In genomic region chr19:55640577-55641375, GRCh38 we compare ENCODE assay signal across 8 cellular contexts. TPM values are rescaled to one million over a fixed set of nuclear protein-coding genes. Genes with fewer than 3 reads are reported as not detected.
DNase-seq lines count a peak whose midpoint lies in the region; ATAC-seq, FAIRE-seq and TF ChIP-seq lines count a peak whose summit lies in the region.

Gene ZNF580 (plus strand): TSS chr19:55641002. CDS start chr19:55642509, 1,507 bp downstream.

- H3K27me3 ChIP-seq in Karpas-422 (ENCODE audit: low read length), result no peaks in the 10 kb centered on the region
- H3K27me3 ChIP-seq in GM12878 (replicated peaks in 1 of 2; ENCODE audit: control insufficient read depth in 2 of 2, insufficient read depth in 2 of 2, low read length in 1 of 2), result no peaks in the 10 kb centered on the region
- no peaks in the 10 kb centered on the region for H3K27me3 ChIP-seq in rectal smooth muscle tissue (ENCODE audit: control insufficient read depth, insufficient read depth, low read length)

- no peak for TF ChIP-seq EP300 in GM12878 (IDR thresholded peaks at IDR 0.05; ENCODE audit: borderline replicate concordance in 1 of 2, control insufficient read depth in 1 of 2, low read depth in 2 of 2, low read length in 2 of 2)

- no peak within 1 kb of the TSS for H2AFZ ChIP-seq in Karpas-422 (ENCODE audit: low read length)
- H2AFZ ChIP-seq in GM12878 (ENCODE audit: control insufficient read depth, low read depth, low read length), result peak within 1 kb of the TSS; percentile 39; the same call in 1 of the 2 replicates

- H4K20me1 ChIP-seq in Karpas-422 (ENCODE audit: insufficient read depth, low read depth, low read length) (no peaks in the 10 kb centered on the region; the same call in 1 of the 2 replicates), GM12878 (ENCODE audit: control insufficient read depth, insufficient read depth) (no peaks in the 10 kb centered on the region)

- BruUV-seq in GM12878 (replicated peaks; lab: Mats Ljungman, UMichigan), result no TSS peak

- H3K4me3 ChIP-seq in Karpas-422 (ENCODE audit: low read length) (peak within 1 kb of the TSS; percentile 95), GM12878 (peak within 1 kb of the TSS; percentile 95), rectal smooth muscle tissue (ENCODE audit: low read length) (peak within 1 kb of the TSS; percentile 92)

- no peak for FAIRE-seq in GM12878 (lab: Jason Lieb, UNC)

- no peaks in the 10 kb centered on the region for H3K9me2 ChIP-seq in Karpas-422 (replicated peaks; ENCODE audit: insufficient read depth, low read length)

- no peak for TF ChIP-seq RAD21 in GM12878 (IDR thresholded peaks at IDR 0.05; ENCODE audit: insufficient read depth, low read depth, low read length)

- intact Hi-C loops in T-helper 2 cell treated with Interferon-gamma antibody and Interleukin-4, amounts not matched to agents 100 ng/mL and 5 ng/mL, for 36 hours (cut with micrococcal nuclease), result loop anchor here (5.0 kb wide), 1 partner anchor 1178 kb away; the partner anchor contains the start of gene LENG9
- intact Hi-C loops in GM12878 (cut with micrococcal nuclease; ENCODE audit: unreplicated experiment), result loop anchor here (5.0 kb wide), 2 partner anchors 37 to 38 kb away; partner anchors contain the start of genes EPN1 and ZNF524

- peak within 1 kb of the TSS; percentile 96 for H3K27ac ChIP-seq in Karpas-422 (ENCODE audit: low read length)
- peak within 1 kb of the TSS; percentile 64 for H3K27ac ChIP-seq in GM12878 (ENCODE audit: control insufficient read depth, insufficient read depth)
- peak within 1 kb of the TSS; percentile 86 for H3K27ac ChIP-seq in rectal smooth muscle tissue (ENCODE audit: low read depth, low read length)

- H3K9ac ChIP-seq in Karpas-422 (ENCODE audit: low read length) (peak within 1 kb of the TSS; percentile 99), GM12878 (ENCODE audit: control insufficient read depth, insufficient read depth, low read length) (peak within 1 kb of the TSS; percentile 86), rectal smooth muscle tissue (ENCODE audit: low read length) (peak within 1 kb of the TSS; percentile 68)

- TF ChIP-seq CTCF in GM12878 (IDR thresholded peaks at IDR 0.05 in 2 of 3, conservative IDR thresholded peaks at IDR 0.05 in 1 of 3; ENCODE audit: control insufficient read depth in 2 of 3, extremely low read depth in 1 of 3, insufficient read depth in 1 of 3, low read depth in 3 of 3, low read length in 3 of 3), result no peak

- H3K4me2 ChIP-seq in Karpas-422 (ENCODE audit: low read depth, low read length, poor library complexity, severe bottlenecking) (peak within 1 kb of the TSS; percentile 93), GM12878 (ENCODE audit: control insufficient read depth, insufficient read depth) (peak within 1 kb of the TSS; percentile 97)

- RAD21 ChIA-PET in GM12878 (lab: Charles Lee; ENCODE audit: unreplicated experiment), result no interaction called here

- POLR2A ChIA-PET in GM12878 (lab: Charles Lee), result interaction anchor here (0.6 to 2.1 kb wide), 4 partner anchors 9 to 1313 kb away, joined by 3 to 6 read pairs (median 5); no protein-coding TSS in a partner anchor

- H3K4me1 ChIP-seq in Karpas-422 (ENCODE audit: low read length) (peaks cover 54% of the 10 kb centered on the region), GM12878 (ENCODE audit: control insufficient read depth, insufficient read depth, low read length) (peaks cover 44% of the 10 kb centered on the region), rectal smooth muscle tissue (ENCODE audit: control insufficient read depth, insufficient read depth, low read length) (peaks cover 27% of the 10 kb centered on the region)

- under 1% methylated on average over 59 of the region's 84 CpGs for WGBS in GM12878 (ENCODE audit: insufficient coverage, insufficient replicate concordance, low lambda C conversion rate, missing lambda C conversion rate)

- ATAC-seq in GM12878 (peak; percentile 48), GM19452 (IDR thresholded peaks at IDR 0.05; ENCODE audit: unreplicated experiment) (no peak)

- peak; percentile 65; the same call in 1 of the 2 replicates for TF ChIP-seq POLR2A in GM12878 (IDR thresholded peaks at IDR 0.05; ENCODE audit: low read depth, low read length)

- H3K79me2 ChIP-seq in Karpas-422 (ENCODE audit: low read length) (peaks cover 74% of the 10 kb centered on the region), GM12878 (ENCODE audit: control insufficient read depth, insufficient read depth, low read length) (peaks cover 69% of the 10 kb centered on the region)

- DNase-seq in NK-92 treated with Interleukin-12 subunit alpha and Interleukin-12 subunit beta, amount 100 ng/mL, for 24 hours (lab: John Stamatoyannopoulos, UW), result peak; percentile 47
- DNase-seq in NK-92 (lab: John Stamatoyannopoulos, UW; ENCODE audit: unreplicated experiment), result no peak
- peak; percentile 96 for DNase-seq in Karpas-422
- DNase-seq in GM12878 (ENCODE audit: low read depth, low spot score), result no peak
- peak; percentile 88 for DNase-seq in hepatic stellate cell (ENCODE audit: low spot score)

- in situ Hi-C loops in GM12878 (cut with MboI), result no loop called here

- no peaks in the 10 kb centered on the region for H3K9me3 ChIP-seq in Karpas-422 (ENCODE audit: low read length)
- no peaks in the 10 kb centered on the region for H3K9me3 ChIP-seq in GM12878 (replicated peaks; ENCODE audit: control insufficient read depth, insufficient read depth, low read length)

- SMC1A ChIA-PET in GM12878 (lab: Charles Lee; ENCODE audit: uncharacterized antibody, unreplicated experiment), result no interaction called here

- H3K36me3 ChIP-seq in Karpas-422 (ENCODE audit: insufficient read depth, low read length) (peaks cover 22% of the 10 kb centered on the region), GM12878 (ENCODE audit: control insufficient read depth in 2 of 2, insufficient read depth in 2 of 2, low read length in 1 of 2) (0 out of 4 replicates have a peak, but pooled peaks cover 0 to 2% of the 10 kb centered on the region in 2 experiments), rectal smooth muscle tissue (ENCODE audit: control insufficient read depth, insufficient read depth, low read length) (no peaks in the 10 kb centered on the region)

- CTCF ChIA-PET in GM12878 (lab: Yijun Ruan, JAX), result no interaction called here

TF ChIP-seq in GM12878, 131 proteins besides CTCF, POLR2A, EP300 and RAD21 (continues in another document):
- TF ChIP-seq BCL3 (IDR thresholded peaks at IDR 0.05; ENCODE audit: borderline replicate concordance, insufficient read depth, low read depth, low read length, poor library complexity, severe bottlenecking) (peak; percentile 72), IRF5 (IDR thresholded peaks at IDR 0.05; ENCODE audit: borderline replicate concordance) (no peak), BHLHE40 (IDR thresholded peaks at IDR 0.05; ENCODE audit: borderline replicate concordance in 1 of 2, low read depth in 2 of 2, low read length in 1 of 2) (peak in 1 of 2 experiments; percentile 56; a peak in 1 of 4 replicates)

RNA-seq across cellular contexts. Expression of gene ZNF580, which starts in this region (rescaled TPM):
- total RNA-seq in Karpas-422 (2014; rRNA removed; shearing (Covaris generic); ENCODE audit: low replicate concordance), result 44.3 and 47.5 TPM in 2 replicates
- 29.9 and 30.8 TPM in 2 replicates for total RNA-seq in T-helper 2 cell treated with Interferon-gamma antibody and Interleukin-4, amounts not matched to agents 100 ng/mL and 5 ng/mL, for 36 hours
- 16.2 and 23.0 TPM in 2 replicates for total RNA-seq in GM12878 (2013; cell fraction: nucleolus; rRNA removed)
- total RNA-seq in GM12878 (2014; rRNA removed) (9.4 and 12.2 TPM in 2 replicates), GM12878 (2014; rRNA removed; fragmentation: Illumina TruSeq; extraction: Trizol) (4.7 and 5.7 TPM in 2 replicates), GM12878 (2021) (31.8 and 34.2 TPM in 2 replicates)
- polyA plus RNA-seq in GM12878 (2011; ENCODE audit: low read depth), result 12.4 TPM
- polyA plus RNA-seq in GM12878 (2011; rRNA removed) (5.5 and 7.9 TPM in 2 replicates), GM12878 (2014; fragmentation: Illumina TruSeq; extraction: Trizol) (5.3 and 7.4 TPM in 2 replicates), GM12878 (2014; fragmentation: Nextera tagmentation; extraction: Ambion mirVana) (1 to 10 TPM; 2.3 to 7.4 TPM), GM12878 (2014; rRNA removed) (27.1 and 30.2 TPM in 2 replicates), GM12878 (2016; fragmentation: Nextera tagmentation; extraction: Ambion mirVana) (10 to 100 TPM; 24.7 to 25.3 TPM)
- polyA plus RNA-seq in GM12878 (2011; cell fraction: cytosol; rRNA removed), result 9.7 and 13.8 TPM in 2 replicates
- 50.7 and 83.1 TPM in 2 replicates for polyA plus RNA-seq in GM12878 (2011; cell fraction: nucleus; rRNA removed)
- polyA plus RNA-seq in GM12878 (2012), result 33.1 and 35.3 TPM in 2 replicates
- polyA minus RNA-seq in GM12878 (2011; rRNA and poly(A)+ RNA removed), result 3.4 and 7.0 TPM in 2 replicates
- 5.5 and 8.0 TPM in 2 replicates for polyA minus RNA-seq in GM12878 (2011; cell fraction: cytosol; rRNA and poly(A)+ RNA removed)
- polyA minus RNA-seq in GM12878 (2011; cell fraction: nucleus; rRNA and poly(A)+ RNA removed), result 8.2 and 17.3 TPM in 2 replicates

Comparison
In these comparisons a context has a peak if more than half of its experiments do, and no peak if none do; other contexts are left out.
1. DNase-seq: peak in NK-92 treated with Interleukin-12 subunit alpha and Interleukin-12 subunit beta, amount 100 ng/mL, for 24 hours (single experiment), Karpas-422 (single experiment) and hepatic stellate cell (single experiment); none in NK-92 (single experiment) and GM12878 (single experiment).
2. Peak in every context shown above with its lines, with median percentiles within 50 percentile points of each other: H3K27ac ChIP-seq, H3K4me3 ChIP-seq and H3K9ac ChIP-seq.